27 cellular contexts compared by ENCODE assay signal in genomic region chr9:6563036-6563435, GRCh38.
DNase-seq lines count a peak whose midpoint lies in the region; ATAC-seq and TF ChIP-seq lines count a peak whose summit lies in the region.
"Had no signal": no experiment of that assay in that cellular context is flagged by ENCODE, and none has a peak within 500 bp of the region (broad histone marks: within the 10 kb centered on the region; RNA-seq: fewer than 3 reads in every experiment).

No MANE protein-coding gene starts in this region.

- H3K27me3 Mint-ChIP-seq in activated CD4-positive, alpha-beta T cell treated with anti-CD3 and anti-CD28 coated beads for 36 hours, result no peaks in the 10 kb centered on the region
- no peaks in the 10 kb centered on the region for H3K27me3 Mint-ChIP-seq in T-cell
- H3K27me3 Mint-ChIP-seq: activated CD4-positive, alpha-beta T cell treated with anti-CD3 and anti-CD28 coated beads, Interleukin-2, amount 10 ng/mL, durations not matched to agents 24 days and 14 days; B cell; memory B cell; T-helper 17 cell had no signal

- H3K9me3 ChIP-seq in gastroesophageal sphincter, result no peaks in the 10 kb centered on the region
- no peaks in the 10 kb centered on the region for H3K9me3 ChIP-seq in skeletal muscle satellite cell (replicated peaks; ENCODE audit: low read length)
- H3K9me3 ChIP-seq: heart left ventricle, neutrophil, prostate gland had no signal

- H3K36me3 Mint-ChIP-seq in activated CD4-positive, alpha-beta T cell treated with anti-CD3 and anti-CD28 coated beads for 36 hours (ENCODE audit: low read depth), result no peaks in the 10 kb centered on the region
- no peaks in the 10 kb centered on the region for H3K36me3 Mint-ChIP-seq in T-cell
- H3K36me3 Mint-ChIP-seq: CD8-positive, alpha-beta T cell; memory B cell had no signal

- intact Hi-C loops in activated CD4-positive, alpha-beta T cell treated with anti-CD3 and anti-CD28 coated beads for 36 hours (cut with DNase I, micrococcal nuclease), result no loop called here

- H3K4me3 Mint-ChIP-seq in activated CD4-positive, alpha-beta T cell treated with anti-CD3 and anti-CD28 coated beads for 36 hours, result no peak overlapping the region
- H3K4me3 Mint-ChIP-seq in T-cell, result no peak overlapping the region
- H3K4me3 Mint-ChIP-seq: activated CD4-positive, alpha-beta T cell treated with anti-CD3 and anti-CD28 coated beads, Interleukin-2, amount 10 ng/mL, durations not matched to agents 24 days and 14 days; B cell; CD8-positive, alpha-beta T cell; GM23338; HFFc6; memory B cell; T-helper 17 cell had no signal

- POLR2A ChIA-PET in activated CD4-positive, alpha-beta T cell treated with anti-CD3 and anti-CD28 coated beads for 36 hours (lab: Charles Lee), result no interaction called here
- POLR2A ChIA-PET in T-cell (lab: Charles Lee), result interaction anchor here in 1 of 2 donors (0.6 kb wide), 1 partner anchor 25 kb away, joined by 3 read pairs; no protein-coding TSS in a partner anchor

- TF ChIP-seq CTCF in astrocyte of the spinal cord (IDR thresholded peaks at IDR 0.05; ENCODE audit: low read depth, low read length) (no peak), gastroesophageal sphincter (IDR thresholded peaks at IDR 0.05) (no peak)

- 40% methylated on average over 2 of the region's 7 CpGs; no CpG with 5 or more reads in 1 of the 2 donors for WGBS in gastroesophageal sphincter (ENCODE audit: low coverage in 1 of 2), 2 donors

- no peaks in the 10 kb centered on the region for H3K4me1 ChIP-seq in gastroesophageal sphincter
- H3K4me1 ChIP-seq in skeletal muscle satellite cell (ENCODE audit: control insufficient read depth, insufficient read depth, low read length), result peaks cover 61% of the 10 kb centered on the region
- H3K4me1 ChIP-seq: prostate gland had no signal

- peaks cover 20% of the 10 kb centered on the region for H3K4me1 Mint-ChIP-seq in activated CD4-positive, alpha-beta T cell treated with anti-CD3 and anti-CD28 coated beads for 36 hours
- peaks cover 0 to 6% (median 0%) of the 10 kb centered on the region in 3 donors for H3K4me1 Mint-ChIP-seq in T-cell
- H3K4me1 Mint-ChIP-seq: B cell had no signal

- no peaks in the 10 kb centered on the region for H3K9me3 Mint-ChIP-seq in activated CD4-positive, alpha-beta T cell treated with anti-CD3 and anti-CD28 coated beads for 36 hours (ENCODE audit: low read depth)
- H3K9me3 Mint-ChIP-seq in T-cell, result no peaks in the 10 kb centered on the region
- H3K9me3 Mint-ChIP-seq: activated CD4-positive, alpha-beta T cell treated with anti-CD3 and anti-CD28 coated beads, Interleukin-2, amount 10 ng/mL, durations not matched to agents 24 days and 14 days; CD8-positive, alpha-beta T cell; GM23338; HFFc6; memory B cell had no signal

- H3K9ac ChIP-seq in skeletal muscle satellite cell (ENCODE audit: low read depth, low read length), result peak overlapping the region; percentile 5

- H3K27me3 ChIP-seq in gastroesophageal sphincter (no peaks in the 10 kb centered on the region), skeletal muscle satellite cell (ENCODE audit: control insufficient read depth, insufficient read depth, low read length) (no peaks in the 10 kb centered on the region)
- H3K27me3 ChIP-seq: heart left ventricle, neutrophil had no signal

- CTCF ChIA-PET in activated CD4-positive, alpha-beta T cell treated with anti-CD3 and anti-CD28 coated beads for 36 hours (lab: Charles Lee), result interaction anchor here (0.9 to 1.4 kb wide), 4 partner anchors 10 to 215 kb away, joined by 3 read pairs; no protein-coding TSS in a partner anchor
- CTCF ChIA-PET in T-cell (lab: Charles Lee), result interaction anchor here in 1 of 2 donors (1.5 kb wide), 1 partner anchor 208 kb away, joined by 3 read pairs; no protein-coding TSS in a partner anchor

- H3K4me2 ChIP-seq in skeletal muscle satellite cell (ENCODE audit: low read length), result no peak overlapping the region
- H3K4me2 ChIP-seq: GM23338 had no signal

- DNase-seq in activated CD4-positive, alpha-beta T cell treated with anti-CD3 and anti-CD28 coated beads for 36 hours, result no peak
- DNase-seq in activated CD4-positive, alpha-beta T cell treated with anti-CD3 and anti-CD28 coated beads for 1 hour, result no peak
- DNase-seq in astrocyte of the spinal cord (ENCODE audit: low read depth, low spot score), result peak; percentile 24
- no peak for DNase-seq in T-cell
- DNase-seq: activated CD4-positive, alpha-beta T cell treated with anti-CD3 and anti-CD28 coated beads, Interleukin-2, amount 10 ng/mL, durations not matched to agents 24 days and 14 days; activated gamma-delta T cell treated with Interleukin-2 at 50 U/mL for 16 hours; activated T-cell treated with anti-CD3 and anti-CD28 coated beads, Interleukin-2, amount 50 U/mL, for 1 hour; CD8-positive, alpha-beta T cell; DMS 273 treated with DMSO at 0.1 percent for 48 hours; heart left ventricle; HFFc6; Karpas-422; NCI-H1694; NCI-H2171; NCI-H524; stimulated activated naive CD4-positive, alpha-beta T cell; T-helper 17 cell had no signal

- in situ Hi-C loops in astrocyte of the spinal cord (cut with HindIII; ENCODE audit: low sequenced_read_pairs), result no loop called here

- no peak for ATAC-seq in activated CD4-positive, alpha-beta T cell treated with anti-CD3 and anti-CD28 coated beads for 36 hours
- ATAC-seq in gastroesophageal sphincter (peak; percentile 39), T-cell (replicated peaks in 1 of 4) (no peak), HG03175 (IDR thresholded peaks at IDR 0.05; ENCODE audit: unreplicated experiment) (no peak), GM21619 (IDR thresholded peaks at IDR 0.05; ENCODE audit: unreplicated experiment) (no peak)
- ATAC-seq: CD8-positive, alpha-beta T cell; GM23338; T-helper 17 cell had no signal

- H3K27ac ChIP-seq in gastroesophageal sphincter, result no peak overlapping the region
- H3K27ac ChIP-seq: heart left ventricle, HL-60, neutrophil, prostate gland had no signal

- no peaks in the 10 kb centered on the region for H3K36me3 ChIP-seq in gastroesophageal sphincter
- H3K36me3 ChIP-seq in skeletal muscle satellite cell (ENCODE audit: insufficient read depth, low read length), result no peaks in the 10 kb centered on the region
- H3K36me3 ChIP-seq: heart left ventricle, neutrophil, prostate gland had no signal

- TF ChIP-seq POLR2A in gastroesophageal sphincter (IDR thresholded peaks at IDR 0.05), result no peak

- H3K4me3 ChIP-seq in astrocyte of the spinal cord (ENCODE audit: low read depth, low read length) (no peak overlapping the region), gastroesophageal sphincter (no peak overlapping the region), skeletal muscle satellite cell (ENCODE audit: low read length) (no peak overlapping the region)
- H3K4me3 ChIP-seq: GM23338, heart left ventricle, prostate gland had no signal

- no peak for TF ChIP-seq EP300 in gastroesophageal sphincter (IDR thresholded peaks at IDR 0.05)

- H3K27ac Mint-ChIP-seq in activated CD4-positive, alpha-beta T cell treated with anti-CD3 and anti-CD28 coated beads for 36 hours, result peak overlapping the region; percentile 14
- H3K27ac Mint-ChIP-seq in T-cell, result no peak overlapping the region
- H3K27ac Mint-ChIP-seq: activated CD4-positive, alpha-beta T cell treated with anti-CD3 and anti-CD28 coated beads, Interleukin-2, amount 10 ng/mL, durations not matched to agents 24 days and 14 days; B cell; CD8-positive, alpha-beta T cell; GM23338; HFFc6; memory B cell; T-helper 17 cell had no signal
